ENCODE assay signal across 8 cellular contexts in the genomic region with DNA sequence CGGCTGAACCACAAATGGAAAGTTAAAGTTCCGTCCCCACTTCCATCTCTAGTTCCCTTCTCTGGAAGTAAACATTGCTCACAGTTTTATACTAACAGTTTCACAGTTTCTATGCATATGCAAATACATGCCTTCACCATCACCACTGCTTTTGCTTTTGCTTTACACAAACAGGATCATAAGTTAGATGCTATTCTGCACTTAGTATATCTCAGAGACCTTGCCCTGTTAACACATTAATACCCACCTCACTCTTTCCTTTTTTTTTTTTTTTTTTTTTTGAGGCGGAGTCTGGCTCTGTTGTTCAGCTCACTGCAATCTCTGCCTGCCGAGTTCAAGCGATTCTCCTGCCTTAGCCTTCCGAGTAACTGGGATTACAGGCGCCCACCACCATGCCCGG. TPM values are rescaled to one million over a fixed set of nuclear protein-coding genes. Genes with fewer than 3 reads are reported as not detected.
A peak's percentile ranks its signal among the peaks of the same experiment; 100 is the strongest.
DNase-seq lines count a peak whose midpoint lies in the region; FAIRE-seq and TF ChIP-seq lines count a peak whose summit lies in the region.

No MANE protein-coding gene starts in this region.

- TF ChIP-seq POLR2A in GM12891 (IDR thresholded peaks at IDR 0.05; ENCODE audit: low read depth, low read length) = no peak

- H3K9me3 Mint-ChIP-seq in endodermal cell = no peaks in the 10 kb centered on the region

- no peaks in the 10 kb centered on the region for H3K27me3 ChIP-seq in GM23248 (replicated peaks; ENCODE audit: insufficient read depth)
- H3K27me3 ChIP-seq in OCI-LY1 (ENCODE audit: insufficient read depth, low read length) = no peaks in the 10 kb centered on the region
- H3K27me3 ChIP-seq in endodermal cell (ENCODE audit: control insufficient read depth, insufficient read depth, low read length, poor library complexity, severe bottlenecking) = no peaks in the 10 kb centered on the region
- peaks cover 9% of the 10 kb centered on the region for H3K27me3 ChIP-seq in neural cell (ENCODE audit: insufficient read depth, low read depth, low read length)

- H3K36me3 Mint-ChIP-seq in endodermal cell (ENCODE audit: low read depth) = peaks cover 9% of the 10 kb centered on the region

- no peaks in the 10 kb centered on the region for H3K9me3 ChIP-seq in GM23248 (ENCODE audit: low read depth)
- H3K9me3 ChIP-seq in OCI-LY1 (ENCODE audit: low read length) = no peaks in the 10 kb centered on the region
- no peaks in the 10 kb centered on the region for H3K9me3 ChIP-seq in endodermal cell (ENCODE audit: control insufficient read depth, low read length)
- H3K9me3 ChIP-seq in neural cell (ENCODE audit: low read length) = no peaks in the 10 kb centered on the region

- H3K9me2 ChIP-seq in GM23248 (ENCODE audit: insufficient read depth) (no peaks in the 10 kb centered on the region), OCI-LY1 (ENCODE audit: low read depth, low read length) (no peaks in the 10 kb centered on the region), neural cell (ENCODE audit: insufficient read depth, low read length) (no peaks in the 10 kb centered on the region)

- no peak for TF ChIP-seq EP300 in neural cell (conservative IDR thresholded peaks at IDR 0.05; ENCODE audit: poor library complexity, severe bottlenecking)

- H3K4me3 Mint-ChIP-seq in endodermal cell = peak overlapping the region; percentile 74

- H2AFZ ChIP-seq in GM23248 (peak overlapping the region; percentile 88), OCI-LY1 (ENCODE audit: low read length) (no peak overlapping the region), neural cell (ENCODE audit: low read depth, low read length) (peak overlapping the region; percentile 51)

- TF ChIP-seq CTCF in OCI-LY1 (IDR thresholded peaks at IDR 0.05; ENCODE audit: low read length) = no peak
- TF ChIP-seq CTCF in endodermal cell (conservative IDR thresholded peaks at IDR 0.05) = no peak
- no peak for TF ChIP-seq CTCF in neural cell (IDR thresholded peaks at IDR 0.05; ENCODE audit: poor library complexity, severe bottlenecking)

- H3K27ac ChIP-seq in GM23248 (peak overlapping the region; percentile 89), OCI-LY1 (ENCODE audit: low read depth, low read length, poor library complexity, severe bottlenecking) (no peak overlapping the region), endodermal cell (ENCODE audit: low read depth, low read length) (no peak overlapping the region), neural cell (ENCODE audit: low read length) (peak overlapping the region; percentile 56)

- peaks cover 4% of the 10 kb centered on the region; the same call in 1 of the 2 replicates for H3K36me3 ChIP-seq in GM23248 (ENCODE audit: low read depth)
- H3K36me3 ChIP-seq in OCI-LY1 (ENCODE audit: insufficient read depth, low read length) = peaks cover 9% of the 10 kb centered on the region; the same call in 1 of the 2 replicates
- peaks cover 8% of the 10 kb centered on the region for H3K36me3 ChIP-seq in endodermal cell (ENCODE audit: control insufficient read depth, insufficient read depth, low read length)
- no peaks in the 10 kb centered on the region for H3K36me3 ChIP-seq in neural cell (ENCODE audit: insufficient read depth, low read length)

- WGBS in GM23248 (ENCODE audit: low coverage in 1 of 2, low lambda C conversion rate in 2 of 2, missing lambda C conversion rate in 2 of 2), 2 experiments = 0 to 2% methylated on average over 8 of the region's 8 CpGs
- 13 to 43% methylated on average over 1 to 8 of the region's 8 CpGs for WGBS in endodermal cell (ENCODE audit: insufficient coverage in 1 of 2, insufficient read length in 1 of 2), 2 experiments

- no peak for DNase-seq in GM12891 (ENCODE audit: insufficient read length, low spot score)
- DNase-seq in GM23248 = peak; percentile 29
- no peak for DNase-seq in endodermal cell
- DNase-seq in NCI-H69 (lab: John Stamatoyannopoulos, UW) = no peak
- DNase-seq in A172 (ENCODE audit: low spot score) = no peak
- no peak for DNase-seq in G401 (ENCODE audit: low spot score)

- no peak for TF ChIP-seq RAD21 in neural cell (conservative IDR thresholded peaks at IDR 0.05)

- H3K27ac Mint-ChIP-seq in endodermal cell = peak overlapping the region; percentile 92

- H3K4me2 ChIP-seq in GM23248 (ENCODE audit: unreplicated experiment) (peak overlapping the region; percentile 84), OCI-LY1 (ENCODE audit: low read length) (peak overlapping the region; percentile 87), neural cell (ENCODE audit: low read length) (no peak overlapping the region)

- H3F3A ChIP-seq in GM23248 (ENCODE audit: insufficient read depth) = peaks cover 18% of the 10 kb centered on the region
- no peaks in the 10 kb centered on the region for H3F3A ChIP-seq in OCI-LY1 (ENCODE audit: insufficient read depth, low read length)
- H3F3A ChIP-seq in neural cell (ENCODE audit: insufficient read depth, low read length, poor library complexity, severe bottlenecking) = no peaks in the 10 kb centered on the region

- H3K4me3 ChIP-seq in GM23248 (peak overlapping the region; percentile 98), OCI-LY1 (ENCODE audit: low read depth, low read length, poor library complexity, severe bottlenecking) (peak overlapping the region; percentile 96), endodermal cell (ENCODE audit: low read length) (peak overlapping the region; percentile 98), neural cell (ENCODE audit: low read length) (peak overlapping the region; percentile 88)

- H4K20me1 ChIP-seq in GM23248 (ENCODE audit: insufficient read depth) (no peaks in the 10 kb centered on the region), OCI-LY1 (ENCODE audit: insufficient read depth, low read length) (no peaks in the 10 kb centered on the region), neural cell (ENCODE audit: insufficient read depth) (no peaks in the 10 kb centered on the region)

- in situ Hi-C loops in GM23248 (cut with MboI) = no loop called here
- in situ Hi-C loops in G401 (cut with HindIII; ENCODE audit: low sequenced_read_pairs) = no loop called here

- H3K9ac ChIP-seq in GM23248 (peak overlapping the region; percentile 88), OCI-LY1 (ENCODE audit: low read length) (peak overlapping the region; percentile 89), endodermal cell (ENCODE audit: extremely low read depth, low read length, poor library complexity, severe bottlenecking) (peak overlapping the region; percentile 66), neural cell (ENCODE audit: low read length) (peak overlapping the region; percentile 66)

- peaks cover 19% of the 10 kb centered on the region for H3K4me1 ChIP-seq in GM23248 (ENCODE audit: insufficient read depth)
- peaks cover 20% of the 10 kb centered on the region for H3K4me1 ChIP-seq in OCI-LY1 (ENCODE audit: insufficient read depth, low read length, severe bottlenecking)
- no peaks in the 10 kb centered on the region for H3K4me1 ChIP-seq in endodermal cell (ENCODE audit: control insufficient read depth, insufficient read depth, low read length)

- H3K4me1 Mint-ChIP-seq in endodermal cell = peaks cover 17% of the 10 kb centered on the region

- peaks cover 43% of the 10 kb centered on the region for H3K79me2 ChIP-seq in GM23248 (ENCODE audit: insufficient read depth)
- no peaks in the 10 kb centered on the region for H3K79me2 ChIP-seq in OCI-LY1 (ENCODE audit: insufficient read depth, low read length)
- no peaks in the 10 kb centered on the region for H3K79me2 ChIP-seq in neural cell (replicated peaks; ENCODE audit: insufficient read depth, low read length)

- FAIRE-seq in GM12891 (lab: Jason Lieb, UNC) = peak; percentile 69

- no peaks in the 10 kb centered on the region for H3K27me3 Mint-ChIP-seq in endodermal cell (ENCODE audit: insufficient read depth)

RNA-seq across cellular contexts. Expression of a gene that starts 0.9 kb away (rescaled TPM):
- polyA plus RNA-seq in GM12891 (2012; ENCODE audit: low read depth, missing spikeins) = 9.8 TPM
- total RNA-seq in GM23248 (2014; rRNA removed; shearing (Covaris generic)) = 12.9 and 18.0 TPM in 2 replicates
- polyA plus RNA-seq in GM23248 (2016; fragmentation: Nextera tagmentation; extraction: Ambion mirVana) (4.6 and 5.2 TPM in 2 replicates), neural cell (5.2 and 6.8 TPM in 2 replicates)
- total RNA-seq in endodermal cell = 10 to 100 TPM; 33.8 to 34.0 TPM
- 8.8 TPM for polyA plus RNA-seq in endodermal cell (2013, experiment 1 of 2)
- 9.9 TPM for polyA plus RNA-seq in endodermal cell (2013, experiment 2 of 2)
- 2.4 and 3.0 TPM in 2 replicates for polyA minus RNA-seq in neural cell
- total RNA-seq in A172 (2014; rRNA removed; shearing (Covaris generic)) = 4.8 and 9.0 TPM in 2 replicates
- total RNA-seq in G401 (2014; rRNA removed; shearing (Covaris generic)) = 3.8 and 9.3 TPM in 2 replicates

RNA-seq across cellular contexts. Expression of a gene that starts 23.5 kb away (rescaled TPM):
- 0.09 TPM for polyA plus RNA-seq in GM12891 (2012; ENCODE audit: low read depth, missing spikeins)
- total RNA-seq in GM23248 (2014; rRNA removed; shearing (Covaris generic)) = not detected in 2 replicates
- 0.05 TPM in 1 of 2 replicates, not detected in the other for polyA plus RNA-seq in GM23248 (2016; fragmentation: Nextera tagmentation; extraction: Ambion mirVana)
- total RNA-seq in endodermal cell = under 1 TPM in 1 of 2 donors, not detected in 1; 0.09 TPM
- polyA plus RNA-seq in endodermal cell (2013, experiment 1 of 2) = not detected
- not detected for polyA plus RNA-seq in endodermal cell (2013, experiment 2 of 2)
- polyA plus RNA-seq in neural cell = not detected in 2 replicates
- polyA minus RNA-seq in neural cell = not detected in 2 replicates
- not detected in 2 replicates for total RNA-seq in A172 (2014; rRNA removed; shearing (Covaris generic))
- not detected in 2 replicates for total RNA-seq in G401 (2014; rRNA removed; shearing (Covaris generic))

RNA-seq across cellular contexts. Expression of a gene that starts 42.2 kb away (rescaled TPM):
- 30.6 TPM for polyA plus RNA-seq in GM12891 (2012; ENCODE audit: low read depth, missing spikeins)
- total RNA-seq in GM23248 (2014; rRNA removed; shearing (Covaris generic)) = 29.0 and 37.8 TPM in 2 replicates
- 24.1 and 24.2 TPM in 2 replicates for polyA plus RNA-seq in GM23248 (2016; fragmentation: Nextera tagmentation; extraction: Ambion mirVana)
- 10 to 100 TPM; 44.3 to 50.7 TPM for total RNA-seq in endodermal cell
- polyA plus RNA-seq in endodermal cell (2013, experiment 1 of 2) = 36.2 TPM
- polyA plus RNA-seq in endodermal cell (2013, experiment 2 of 2) = 33.5 TPM
- polyA plus RNA-seq in neural cell = 248 and 264 TPM in 2 replicates
- 59.9 and 90.1 TPM in 2 replicates for polyA minus RNA-seq in neural cell
- 33.2 and 54.4 TPM in 2 replicates for total RNA-seq in A172 (2014; rRNA removed; shearing (Covaris generic))
- 46.3 and 60.7 TPM in 2 replicates for total RNA-seq in G401 (2014; rRNA removed; shearing (Covaris generic))

RNA-seq across cellular contexts. Expression of a gene that starts 42.6 kb away (rescaled TPM):
- polyA plus RNA-seq in GM12891 (2012; ENCODE audit: low read depth, missing spikeins) = 248 TPM
- total RNA-seq in GM23248 (2014; rRNA removed; shearing (Covaris generic)) = 60.6 and 89.8 TPM in 2 replicates
- 124 and 129 TPM in 2 replicates for polyA plus RNA-seq in GM23248 (2016; fragmentation: Nextera tagmentation; extraction: Ambion mirVana)
- 100 to 1,000 TPM; 228 to 249 TPM for total RNA-seq in endodermal cell
- 308 TPM for polyA plus RNA-seq in endodermal cell (2013, experiment 1 of 2)
- 267 TPM for polyA plus RNA-seq in endodermal cell (2013, experiment 2 of 2)
- 44.5 and 50.7 TPM in 2 replicates for polyA plus RNA-seq in neural cell
- 49.9 and 52.7 TPM in 2 replicates for polyA minus RNA-seq in neural cell
- 96.7 and 99.1 TPM in 2 replicates for total RNA-seq in A172 (2014; rRNA removed; shearing (Covaris generic))
- 234 and 289 TPM in 2 replicates for total RNA-seq in G401 (2014; rRNA removed; shearing (Covaris generic))

RNA-seq across cellular contexts. Expression of a gene that starts 48.8 kb away (rescaled TPM):
- 25.7 TPM for polyA plus RNA-seq in GM12891 (2012; ENCODE audit: low read depth, missing spikeins)
- 18.6 and 244 TPM in 2 replicates for total RNA-seq in GM23248 (2014; rRNA removed; shearing (Covaris generic))
- polyA plus RNA-seq in GM23248 (2016; fragmentation: Nextera tagmentation; extraction: Ambion mirVana) (21.6 and 22.1 TPM in 2 replicates), neural cell (77.2 and 85.3 TPM in 2 replicates)
- total RNA-seq in endodermal cell = 10 to 100 TPM; 32.1 to 38.1 TPM
- polyA plus RNA-seq in endodermal cell (2013, experiment 1 of 2) = 39.0 TPM
- 45.4 TPM for polyA plus RNA-seq in endodermal cell (2013, experiment 2 of 2)
- 33.1 and 34.1 TPM in 2 replicates for polyA minus RNA-seq in neural cell
- 13.5 and 18.7 TPM in 2 replicates for total RNA-seq in A172 (2014; rRNA removed; shearing (Covaris generic))
- 37.8 and 40.4 TPM in 2 replicates for total RNA-seq in G401 (2014; rRNA removed; shearing (Covaris generic))

Comparison
In these comparisons a context has a peak if more than half of its experiments do, and no peak if none do; other contexts are left out.
1. H3K27ac ChIP-seq: peak in GM23248 (single experiment) and neural cell (single experiment); none in OCI-LY1 (single experiment) and endodermal cell (single experiment).
2. Peak in every context shown above with its lines, with median percentiles within 50 percentile points of each other: H3K4me3 ChIP-seq and H3K9ac ChIP-seq.